Comparison of ENCODE assay signal across 17 cellular contexts in the genomic region with DNA sequence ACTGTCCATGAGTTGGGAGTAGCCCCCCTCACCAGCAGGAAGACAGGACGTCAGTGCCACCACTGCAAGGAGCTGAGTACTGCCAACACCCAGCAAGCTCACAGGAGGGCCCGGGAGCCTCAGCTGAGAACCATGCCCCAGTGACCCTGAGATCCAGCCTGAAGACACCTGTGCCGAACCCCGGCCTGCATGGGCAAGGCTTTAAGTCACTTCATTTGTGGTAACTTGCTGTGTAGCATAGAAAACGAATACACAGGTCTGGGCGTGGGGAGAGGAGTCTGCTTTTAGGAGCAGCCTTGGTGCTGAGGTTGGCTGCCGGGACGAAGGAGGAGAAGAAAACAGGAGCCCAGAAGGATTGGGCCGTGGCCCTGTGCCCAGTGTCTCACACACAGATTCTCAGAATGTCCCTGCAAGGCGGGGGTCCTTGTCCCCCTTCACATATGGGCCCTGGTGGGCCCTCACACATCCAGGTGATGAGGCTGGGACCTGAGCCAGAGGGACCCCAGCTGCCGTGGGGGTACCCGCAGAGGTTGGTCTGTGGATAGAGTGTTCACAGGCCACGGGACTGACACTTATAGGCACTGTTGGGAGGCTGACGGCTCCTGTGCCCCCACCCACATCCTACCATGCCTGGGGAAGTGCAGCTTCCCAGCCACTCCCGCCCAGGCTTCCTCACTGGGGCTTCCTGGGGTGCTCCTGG.
DNase-seq lines count a peak whose midpoint lies in the region; ATAC-seq and TF ChIP-seq lines count a peak whose summit lies in the region.
"Had no signal": no experiment of that assay in that cellular context is flagged by ENCODE, and none has a peak within 500 bp of the region (broad histone marks: within the 10 kb centered on the region; RNA-seq: fewer than 3 reads in every experiment).

No MANE protein-coding gene starts in this region.

- H3K4me3 ChIP-seq in heart right ventricle: no peak overlapping the region
- no peak overlapping the region for H3K4me3 ChIP-seq in neuronal stem cell (ENCODE audit: low read length in 2 of 2)
- no peak overlapping the region for H3K4me3 ChIP-seq in upper lobe of right lung
- H3K4me3 ChIP-seq: BLaER1 had no signal

- intact Hi-C loops in left ventricle myocardium superior (cut with micrococcal nuclease): no loop called here
- intact Hi-C loops in heart right ventricle (cut with DNase I): no loop called here
- intact Hi-C loops in upper lobe of right lung (cut with DNase I): no loop called here

- H3K4ac ChIP-seq in neuronal stem cell (ENCODE audit: low read length): peak overlapping the region; percentile 6

- H3K9me3 ChIP-seq in heart right ventricle (no peaks in the 10 kb centered on the region), neuronal stem cell (replicated peaks in 1 of 2; ENCODE audit: control insufficient read depth in 2 of 2, insufficient read depth in 1 of 2, low read depth in 1 of 2, low read length in 2 of 2) (no peaks in the 10 kb centered on the region), upper lobe of right lung (no peaks in the 10 kb centered on the region)
- H3K9me3 ChIP-seq: BLaER1 had no signal

- H3K27ac ChIP-seq in heart right ventricle (no peak overlapping the region), neuronal stem cell (replicated peaks; ENCODE audit: low read length) (no peak overlapping the region), upper lobe of right lung (no peak overlapping the region)
- H3K27ac ChIP-seq: BLaER1 had no signal

- H3K4me1 ChIP-seq in heart right ventricle (peaks cover 0 to 2% (median 0%) of the 10 kb centered on the region in 9 donors), neuronal stem cell (ENCODE audit: control insufficient read depth in 2 of 2, insufficient read depth in 1 of 2, low read depth in 1 of 2, low read length in 2 of 2) (peaks cover 0 to 2% of the 10 kb centered on the region in 2 donors), upper lobe of right lung (no peaks in the 10 kb centered on the region)
- H3K4me1 ChIP-seq: BLaER1 had no signal

- H2BK5ac ChIP-seq in neuronal stem cell (ENCODE audit: low read length): no peak overlapping the region

- no peak for ATAC-seq in left ventricle myocardium superior
- ATAC-seq in heart right ventricle: no peak
- no peak for ATAC-seq in upper lobe of right lung
- ATAC-seq in HG03025 (IDR thresholded peaks at IDR 0.05; ENCODE audit: low FRiP score, unreplicated experiment): no peak
- ATAC-seq: PC-3 had no signal

- peak overlapping the region; percentile 35 for H2AK5ac ChIP-seq in neuronal stem cell (ENCODE audit: low read depth, low read length)

- no peaks in the 10 kb centered on the region for H3K79me1 ChIP-seq in neuronal stem cell (ENCODE audit: low read depth, low read length)

- TF ChIP-seq CTCF in heart right ventricle (IDR thresholded peaks at IDR 0.05): no peak
- no peak for TF ChIP-seq CTCF in upper lobe of right lung (IDR thresholded peaks at IDR 0.05)

- H3K36me3 ChIP-seq in heart right ventricle (no peaks in the 10 kb centered on the region), neuronal stem cell (replicated peaks in 1 of 2; ENCODE audit: control insufficient read depth in 2 of 2, insufficient read depth in 2 of 2, low read length in 2 of 2) (no peaks in the 10 kb centered on the region), upper lobe of right lung (no peaks in the 10 kb centered on the region)
- H3K36me3 ChIP-seq: BLaER1 had no signal

- H2AFZ ChIP-seq in neuronal stem cell (ENCODE audit: low read length): no peak overlapping the region

- H2BK15ac ChIP-seq in neuronal stem cell (ENCODE audit: low read length): peak overlapping the region; percentile 82

- no peak overlapping the region for H3K14ac ChIP-seq in neuronal stem cell (ENCODE audit: low read length)

- no peak overlapping the region for H3K23ac ChIP-seq in neuronal stem cell (ENCODE audit: low read depth, low read length, poor library complexity)

- 81 to 82% methylated on average over 15 of the region's 15 CpGs for WGBS in heart right ventricle, 2 donors
- WGBS in neuronal stem cell (ENCODE audit: extremely low coverage in 2 of 2, insufficient read length in 2 of 2, insufficient replicate concordance in 1 of 2), 2 donors: no CpG with 5 or more reads among the region's 15 CpGs

- no peak overlapping the region for H3K4me2 ChIP-seq in neuronal stem cell (ENCODE audit: insufficient read depth, low read length, poor library complexity, severe bottlenecking)
- H3K4me2 ChIP-seq: BLaER1 had no signal

- peak overlapping the region; percentile 44 for H3K18ac ChIP-seq in neuronal stem cell (ENCODE audit: low read length)

- H4K91ac ChIP-seq in neuronal stem cell (ENCODE audit: low read depth, low read length, poor library complexity): peak overlapping the region; percentile 40

- H3K27me3 ChIP-seq in heart right ventricle (peaks cover 0 to 44% (median 7%) of the 10 kb centered on the region in 7 donors), neuronal stem cell (ENCODE audit: control insufficient read depth in 3 of 3, insufficient read depth in 3 of 3, low read depth in 1 of 3, low read length in 3 of 3) (peaks cover 0 to 14% (median 0%) of the 10 kb centered on the region in 3 experiments), upper lobe of right lung (peaks cover 4% of the 10 kb centered on the region)

- peak; percentile 24 for DNase-seq in left ventricle myocardium superior
- DNase-seq in heart right ventricle: no peak
- peak; percentile 22 for DNase-seq in islet precursor cell
- DNase-seq in neuronal stem cell (ENCODE audit: low spot score): no peak
- peak; percentile 42 for DNase-seq in upper lobe of right lung
- DNase-seq in RPMI8226: no peak
- DNase-seq: CD4-positive, CD25-positive, alpha-beta regulatory T cell; Karpas-422; NCI-H1092 treated with DMSO at 0.1 percent for 48 hours; NCI-H187; NCI-H526; NCI-H82; NK-92 treated with Interleukin-12 subunit alpha and Interleukin-12 subunit beta, amount 100 ng/mL, for 24 hours; PC-3; SHP77 had no signal

- no peak overlapping the region for H2BK12ac ChIP-seq in neuronal stem cell (ENCODE audit: low read length)

- no peak overlapping the region for H3K9ac ChIP-seq in neuronal stem cell (ENCODE audit: low read depth, low read length, poor library complexity)
- H3K9ac ChIP-seq: BLaER1 had no signal

- no peak overlapping the region for H2BK120ac ChIP-seq in neuronal stem cell (ENCODE audit: low read depth, low read length)

- H4K8ac ChIP-seq in neuronal stem cell (ENCODE audit: low read depth, low read length): no peak overlapping the region

Comparison
In these comparisons a context has a peak if more than half of its experiments do, and no peak if none do; other contexts are left out.
1. DNase-seq: peak in left ventricle myocardium superior (single experiment), islet precursor cell (single experiment) and upper lobe of right lung (single experiment); none in heart right ventricle (0 of 2), neuronal stem cell (single experiment) and RPMI8226 (single experiment).